In the genomic region with DNA sequence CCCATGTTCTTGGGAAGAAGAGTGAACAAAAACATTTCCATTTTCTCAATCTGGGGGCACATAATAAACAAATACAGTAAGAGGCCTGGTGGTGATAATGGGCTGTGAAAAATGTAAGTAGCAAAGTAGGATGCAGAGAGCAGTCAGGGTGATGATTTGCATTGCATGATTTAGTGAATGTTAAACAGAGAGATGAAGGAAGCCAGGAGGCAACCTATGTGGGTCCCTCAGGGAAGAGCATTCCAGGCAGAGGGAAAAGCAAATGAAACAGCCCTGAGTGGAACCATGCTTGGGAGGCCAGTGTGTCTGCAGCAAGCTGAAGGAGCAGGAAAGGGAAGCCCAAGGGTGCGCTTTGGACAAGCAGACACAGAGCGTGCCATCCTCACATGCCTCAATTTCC, we compare ENCODE assay signal across 13 cellular contexts. TPM values are rescaled to one million over a fixed set of nuclear protein-coding genes. Genes with fewer than 3 reads are reported as not detected.
"Had no signal": no experiment of that assay in that cellular context is flagged by ENCODE, and none has a peak within 500 bp of the region (broad histone marks: within the 10 kb centered on the region; RNA-seq: fewer than 3 reads in every experiment).

No MANE protein-coding gene starts in this region.

- DNase-seq: activated CD4-positive, alpha-beta memory T cell treated with anti-CD3 and anti-CD28 coated beads for 36 hours; activated CD4-positive, CD25-positive, alpha-beta regulatory T cell treated with anti-CD3 and anti-CD28 coated beads, Interleukin-2, amount 50 U/mL, for 72 hours; activated gamma-delta T cell treated with Interleukin-2 at 50 U/mL for 16 hours; activated T-cell treated with anti-CD3 and anti-CD28 coated beads, Interleukin-2, amount 50 U/mL, for 4 hours; aorta; hypothalamus; left cardiac atrium; stimulated activated CD4-positive, alpha-beta T cell treated with anti-CD3 and anti-CD28 coated beads, Interleukin-4, amount 100 ng/mL, for 4 hours; stomach had no signal

- H3K27ac Mint-ChIP-seq: activated CD4-positive, alpha-beta memory T cell treated with anti-CD3 and anti-CD28 coated beads for 36 hours; natural killer cell treated with Interleukin-12 subunit alpha and Interleukin-12 subunit beta and Interleukin-15 and Interleukin-18, amount 100 ng/mL, for 72 hours; T-helper 2 cell treated with Interferon-gamma antibody and Interleukin-4, amounts not matched to agents 5 μg/mL and 100 μg/mL, for 36 hours had no signal

- H3K9me3 Mint-ChIP-seq: activated CD4-positive, alpha-beta memory T cell treated with anti-CD3 and anti-CD28 coated beads for 36 hours; activated T-cell treated with anti-CD3 and anti-CD28 coated beads, Interleukin-2, amount 50 U/mL, for 4 hours; natural killer cell treated with Interleukin-12 subunit alpha and Interleukin-12 subunit beta and Interleukin-15 and Interleukin-18, amount 100 ng/mL, for 72 hours; T-helper 2 cell treated with Interferon-gamma antibody and Interleukin-4, amounts not matched to agents 5 μg/mL and 100 μg/mL, for 36 hours had no signal

- H3K36me3 Mint-ChIP-seq: activated CD4-positive, alpha-beta memory T cell treated with anti-CD3 and anti-CD28 coated beads for 36 hours; natural killer cell treated with Interleukin-12 subunit alpha and Interleukin-12 subunit beta and Interleukin-15 and Interleukin-18, amount 100 ng/mL, for 72 hours had no signal

- H3K4me3 ChIP-seq: lung, stomach, thoracic aorta had no signal

- H3K4me3 Mint-ChIP-seq: activated CD4-positive, alpha-beta memory T cell treated with anti-CD3 and anti-CD28 coated beads for 36 hours; activated T-cell treated with anti-CD3 and anti-CD28 coated beads, Interleukin-2, amount 50 U/mL, for 4 hours; natural killer cell treated with Interleukin-12 subunit alpha and Interleukin-12 subunit beta and Interleukin-15 and Interleukin-18, amount 100 ng/mL, for 72 hours; T-helper 2 cell treated with Interferon-gamma antibody and Interleukin-4, amounts not matched to agents 5 μg/mL and 100 μg/mL, for 36 hours had no signal

- ATAC-seq: activated T-cell treated with anti-CD3 and anti-CD28 coated beads, Interleukin-2, amount 50 U/mL, for 4 hours; left cardiac atrium had no signal

- H3K36me3 ChIP-seq: stomach, thoracic aorta had no signal

- H3K4me1 ChIP-seq: stomach had no signal

- H3K27me3 ChIP-seq: stomach had no signal

- H3K9me3 ChIP-seq: stomach, thoracic aorta had no signal

- H3K27ac ChIP-seq: stomach, thoracic aorta had no signal

RNA-seq across cellular contexts. Expression of gene VIT, which starts 5.4 kb away (rescaled TPM):
- total RNA-seq: activated CD4-positive, alpha-beta memory T cell treated with anti-CD3 and anti-CD28 coated beads for 36 hours; activated T-cell treated with anti-CD3 and anti-CD28 coated beads, Interleukin-2, amount 50 U/mL, for 4 hours; natural killer cell treated with Interleukin-12 subunit alpha and Interleukin-12 subunit beta and Interleukin-15 and Interleukin-18, amount 100 ng/mL, for 72 hours had no signal
- polyA plus RNA-seq: aorta had no signal
